In the genomic region with DNA sequence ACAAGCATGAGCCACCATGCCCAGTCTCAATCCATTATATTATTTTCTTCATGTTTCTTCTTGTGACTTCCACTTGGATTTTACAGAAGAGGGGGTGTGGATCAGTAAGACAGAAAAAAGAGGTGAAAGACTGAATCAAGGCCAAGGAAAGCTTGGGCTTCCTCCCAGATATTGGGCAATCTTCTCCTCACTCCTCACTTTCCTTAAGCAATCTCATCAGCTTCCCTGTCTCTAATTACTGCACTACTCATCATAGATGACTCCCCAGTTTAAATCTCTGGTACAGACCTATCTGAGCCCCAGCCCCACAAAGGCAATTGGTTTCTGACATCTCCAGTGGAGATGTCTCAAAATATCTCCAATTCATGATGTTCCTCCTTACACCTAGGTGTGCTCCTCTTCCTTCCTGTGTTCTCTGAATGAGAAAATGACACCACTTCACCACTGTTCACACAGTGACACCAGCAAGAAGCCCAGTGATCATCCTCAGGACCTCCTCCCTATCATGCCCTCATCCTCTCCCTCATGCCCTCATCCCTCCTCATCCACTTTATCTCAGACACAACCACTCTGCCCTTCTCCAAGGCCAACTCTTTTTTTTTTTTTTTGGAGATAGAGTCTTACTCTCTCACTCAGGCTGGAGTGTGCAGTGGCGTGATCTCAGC, we compare ENCODE assay signal across 19 cellular contexts.
DNase-seq lines count a peak whose midpoint lies in the region; ATAC-seq and TF ChIP-seq lines count a peak whose summit lies in the region.
"Had no signal": no experiment of that assay in that cellular context is flagged by ENCODE, and none has a peak within 500 bp of the region (broad histone marks: within the 10 kb centered on the region; RNA-seq: fewer than 3 reads in every experiment).

No MANE protein-coding gene starts in this region.

- H3K36me3 Mint-ChIP-seq in T-helper 1 cell treated with Interleukin-12 subunit alpha and Interleukin-12 subunit beta and Interleukin-4 antibody, amounts not matched to agents 30 μg/mL and 1 μg/mL, for 36 hours (ENCODE audit: low read depth) = peaks cover 4% of the 10 kb centered on the region
- H3K36me3 Mint-ChIP-seq in stimulated activated effector memory CD8-positive, alpha-beta T cell treated with anti-CD3 and anti-CD28 coated beads, Interleukin-12 subunit alpha, Interleukin-12 subunit beta, amount 100 ng/mL, for 72 hours = no peaks in the 10 kb centered on the region
- no peaks in the 10 kb centered on the region for H3K36me3 Mint-ChIP-seq in stimulated activated memory B cell treated with anti-CD40 and anti-IgM and Interleukin-4, amounts not matched to agents 10 μg/mL and 1 μg/mL and 100 μg/mL, for 72 hours

- no peaks in the 10 kb centered on the region for H3K27me3 Mint-ChIP-seq in T-helper 1 cell treated with Interleukin-12 subunit alpha and Interleukin-12 subunit beta and Interleukin-4 antibody, amounts not matched to agents 30 μg/mL and 1 μg/mL, for 36 hours (ENCODE audit: low read depth)
- no peaks in the 10 kb centered on the region for H3K27me3 Mint-ChIP-seq in stimulated activated memory B cell treated with anti-CD40 and anti-IgM and Interleukin-4, amounts not matched to agents 10 μg/mL and 1 μg/mL and 100 μg/mL, for 72 hours

- peak overlapping the region; percentile 77 for H3K27ac Mint-ChIP-seq in T-helper 1 cell treated with Interleukin-12 subunit alpha and Interleukin-12 subunit beta and Interleukin-4 antibody, amounts not matched to agents 30 μg/mL and 1 μg/mL, for 36 hours
- peak overlapping the region; percentile 20 for H3K27ac Mint-ChIP-seq in stimulated activated effector memory CD8-positive, alpha-beta T cell treated with anti-CD3 and anti-CD28 coated beads, Interleukin-12 subunit alpha, Interleukin-12 subunit beta, amount 100 ng/mL, for 72 hours
- no peak overlapping the region for H3K27ac Mint-ChIP-seq in stimulated activated memory B cell treated with anti-CD40 and anti-IgM and Interleukin-4, amounts not matched to agents 10 μg/mL and 1 μg/mL and 100 μg/mL, for 72 hours
- H3K27ac Mint-ChIP-seq: activated CD4-positive, alpha-beta T cell treated with anti-CD3 and anti-CD28 coated beads, Interleukin-2, amount 10 ng/mL, durations not matched to agents 7 days and 5 days; CD8-positive, alpha-beta memory T cell had no signal

- H3K4me3 ChIP-seq in fibroblast of pulmonary artery (replicated peaks; ENCODE audit: low read depth, low read length) = no peak overlapping the region
- H3K4me3 ChIP-seq: sigmoid colon had no signal

- no peak overlapping the region for H3K4me3 Mint-ChIP-seq in T-helper 1 cell treated with Interleukin-12 subunit alpha and Interleukin-12 subunit beta and Interleukin-4 antibody, amounts not matched to agents 30 μg/mL and 1 μg/mL, for 36 hours
- no peak overlapping the region for H3K4me3 Mint-ChIP-seq in stimulated activated effector memory CD8-positive, alpha-beta T cell treated with anti-CD3 and anti-CD28 coated beads, Interleukin-12 subunit alpha, Interleukin-12 subunit beta, amount 100 ng/mL, for 72 hours
- H3K4me3 Mint-ChIP-seq in stimulated activated memory B cell treated with anti-CD40 and anti-IgM and Interleukin-4, amounts not matched to agents 10 μg/mL and 1 μg/mL and 100 μg/mL, for 72 hours = no peak overlapping the region
- H3K4me3 Mint-ChIP-seq: activated CD4-positive, alpha-beta T cell treated with anti-CD3 and anti-CD28 coated beads, Interleukin-2, amount 10 ng/mL, durations not matched to agents 7 days and 5 days; activated T-cell treated with anti-CD3 and anti-CD28 coated beads, Interleukin-2, amount 50 U/mL, for 4 hours; CD8-positive, alpha-beta memory T cell had no signal

- no peak for ATAC-seq in stimulated activated effector memory CD8-positive, alpha-beta T cell treated with anti-CD3 and anti-CD28 coated beads, Interleukin-12 subunit alpha, Interleukin-12 subunit beta, amount 100 ng/mL, for 72 hours
- no peak for ATAC-seq in HG03439 (IDR thresholded peaks at IDR 0.05; ENCODE audit: unreplicated experiment)
- no peak for ATAC-seq in stimulated activated memory B cell treated with anti-CD40 and anti-IgM and Interleukin-4, amounts not matched to agents 10 μg/mL and 1 μg/mL and 100 μg/mL, for 72 hours
- ATAC-seq: activated T-cell treated with anti-CD3 and anti-CD28 coated beads, Interleukin-2, amount 50 U/mL, for 4 hours had no signal

- TF ChIP-seq CTCF in VCaP (conservative IDR thresholded peaks at IDR 0.05) (no peak), fibroblast of pulmonary artery (IDR thresholded peaks at IDR 0.05; ENCODE audit: low read length, missing control alignments) (no peak)

- DNase-seq in T-helper 1 cell = no peak
- DNase-seq in fibroblast of pulmonary artery (ENCODE audit: low read depth) = peak; percentile 41
- no peak for DNase-seq in stimulated activated effector memory CD8-positive, alpha-beta T cell treated with anti-CD3 and anti-CD28 coated beads, Interleukin-12 subunit alpha, Interleukin-12 subunit beta, amount 100 ng/mL, for 72 hours (ENCODE audit: low spot score in 2 of 2)
- DNase-seq in effector CD4-positive, alpha-beta T cell = no peak
- DNase-seq: 8988T; activated CD4-positive, alpha-beta T cell treated with anti-CD3 and anti-CD28 coated beads, Interleukin-2, amount 10 ng/mL, durations not matched to agents 7 days and 5 days; activated T-cell treated with anti-CD3 and anti-CD28 coated beads, Interleukin-2, amount 50 U/mL, for 4 hours; CD8-positive, alpha-beta memory T cell; hippocampal formation; midbrain; NCI-H69; sigmoid colon; SK-N-SH; stimulated activated CD4-positive, alpha-beta T cell treated with anti-CD3 and anti-CD28 coated beads, Interleukin-2, amount 100 ng/mL, for 48 hours had no signal

- H3K27ac ChIP-seq in VCaP = peak overlapping the region; percentile 57; the same call in 1 of the 2 replicates
- H3K27ac ChIP-seq: neutrophil, sigmoid colon had no signal

- no peaks in the 10 kb centered on the region for H3K9me3 Mint-ChIP-seq in T-helper 1 cell treated with Interleukin-12 subunit alpha and Interleukin-12 subunit beta and Interleukin-4 antibody, amounts not matched to agents 30 μg/mL and 1 μg/mL, for 36 hours
- no peaks in the 10 kb centered on the region for H3K9me3 Mint-ChIP-seq in stimulated activated effector memory CD8-positive, alpha-beta T cell treated with anti-CD3 and anti-CD28 coated beads, Interleukin-12 subunit alpha, Interleukin-12 subunit beta, amount 100 ng/mL, for 72 hours
- peaks cover 6% of the 10 kb centered on the region for H3K9me3 Mint-ChIP-seq in stimulated activated memory B cell treated with anti-CD40 and anti-IgM and Interleukin-4, amounts not matched to agents 10 μg/mL and 1 μg/mL and 100 μg/mL, for 72 hours
- H3K9me3 Mint-ChIP-seq: activated T-cell treated with anti-CD3 and anti-CD28 coated beads, Interleukin-2, amount 50 U/mL, for 4 hours; CD8-positive, alpha-beta memory T cell had no signal

- peaks cover 10% of the 10 kb centered on the region for H3K4me1 Mint-ChIP-seq in T-helper 1 cell treated with Interleukin-12 subunit alpha and Interleukin-12 subunit beta and Interleukin-4 antibody, amounts not matched to agents 30 μg/mL and 1 μg/mL, for 36 hours (ENCODE audit: low read depth)
- peaks cover 8% of the 10 kb centered on the region for H3K4me1 Mint-ChIP-seq in stimulated activated effector memory CD8-positive, alpha-beta T cell treated with anti-CD3 and anti-CD28 coated beads, Interleukin-12 subunit alpha, Interleukin-12 subunit beta, amount 100 ng/mL, for 72 hours
- H3K4me1 Mint-ChIP-seq in stimulated activated memory B cell treated with anti-CD40 and anti-IgM and Interleukin-4, amounts not matched to agents 10 μg/mL and 1 μg/mL and 100 μg/mL, for 72 hours = peaks cover 26% of the 10 kb centered on the region
